20 cellular contexts compared by ENCODE assay signal in genomic region chr7:7434379-7434778, GRCh38.
"Had no signal": no experiment of that assay in that cellular context is flagged by ENCODE, and none has a peak within 500 bp of the region (broad histone marks: within the 10 kb centered on the region; RNA-seq: fewer than 3 reads in every experiment).

No MANE protein-coding gene starts in this region.

- H3K4me1 ChIP-seq: esophagus muscularis mucosa, right atrium auricular region had no signal

- H3K4me3 ChIP-seq: esophagus muscularis mucosa, hepatocyte, lung, right atrium auricular region, stomach had no signal

- H3K27me3 ChIP-seq: esophagus muscularis mucosa, hepatocyte, right atrium auricular region, stomach had no signal

- H3K36me3 ChIP-seq: esophagus muscularis mucosa, right atrium auricular region, stomach had no signal

- H3K9me3 ChIP-seq: esophagus muscularis mucosa, right atrium auricular region, stomach had no signal

- DNase-seq: activated CD4-positive, alpha-beta memory T cell treated with anti-CD3 and anti-CD28 coated beads for 36 hours; activated CD4-positive, alpha-beta T cell treated with anti-CD3 and anti-CD28 coated beads for 36 hours; activated naive CD4-positive, alpha-beta T cell treated with Interleukin-2 at 50 U/mL for 16 hours; activated naive CD8-positive, alpha-beta T cell treated with anti-CD3 and anti-CD28 coated beads, Interleukin-2, amount 10 ng/mL, durations not matched to agents 7 days and 5 days; amygdala; dermis blood vessel endothelial cell; effector memory CD4-positive, alpha-beta T cell; islet precursor cell; left colon; nephron progenitor cell; nucleus accumbens; small intestine; stimulated activated CD4-positive, alpha-beta T cell treated with anti-CD3 and anti-CD28 coated beads, Interleukin-4, amount 100 ng/mL, for 24 hours; stomach; trophoblast cell had no signal

- ATAC-seq: activated CD4-positive, alpha-beta T cell treated with anti-CD3 and anti-CD28 coated beads for 36 hours; left colon; stimulated activated effector memory CD8-positive, alpha-beta T cell treated with anti-CD3 and anti-CD28 coated beads, Interleukin-12 subunit alpha, Interleukin-12 subunit beta, amount 100 ng/mL, for 72 hours had no signal

- H3K4me2 ChIP-seq: hepatocyte had no signal

- H3K27ac ChIP-seq: esophagus muscularis mucosa, hepatocyte, right atrium auricular region, stomach had no signal

- H2AFZ ChIP-seq: hepatocyte had no signal
